ENCODE assay signal across 20 cellular contexts in the genomic region with DNA sequence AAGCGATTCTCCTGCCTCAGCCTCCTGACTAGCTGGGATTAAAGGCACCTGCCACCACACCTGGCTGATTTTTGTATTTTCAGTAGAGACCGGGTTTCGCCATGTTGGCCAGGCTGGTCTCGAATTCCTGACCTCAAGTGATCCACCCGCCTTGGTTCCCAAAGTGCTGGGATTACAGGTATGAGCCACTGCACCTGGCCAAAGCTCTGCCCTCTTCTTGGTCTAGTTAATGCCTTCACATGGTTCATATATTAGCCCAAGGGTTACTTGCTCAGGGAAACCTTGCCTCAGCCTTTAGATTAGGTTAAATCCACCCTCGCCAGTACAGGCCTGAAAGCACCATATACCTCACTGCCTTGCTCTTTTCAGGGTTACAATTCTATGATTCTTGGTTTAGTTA.
"Had no signal": no experiment of that assay in that cellular context is flagged by ENCODE, and none has a peak within 500 bp of the region (broad histone marks: within the 10 kb centered on the region; RNA-seq: fewer than 3 reads in every experiment).

No MANE protein-coding gene starts in this region.

- H3K9me3 ChIP-seq: gastrocnemius medialis, heart right ventricle, prostate gland, right lobe of liver, tibial artery, upper lobe of left lung, uterus had no signal

- DNase-seq: effector memory CD4-positive, alpha-beta T cell; gastrocnemius medialis; heart right ventricle; hypothalamus; midbrain; nephron progenitor cell; right lobe of liver; stimulated activated CD4-positive, alpha-beta T cell treated with anti-CD3 and anti-CD28 coated beads, Interleukin-4, amount 100 ng/mL, for 1 hour; stimulated activated CD8-positive, alpha-beta memory T cell treated with anti-CD3 and anti-CD28 coated beads, Interleukin-4, amount 100 ng/mL, for 48 hours; tibial artery; upper lobe of left lung; uterus had no signal

- FAIRE-seq: endometrium, islet of Langerhans had no signal

- H3K36me3 ChIP-seq: gastrocnemius medialis, heart right ventricle, prostate gland, right lobe of liver, tibial artery, upper lobe of left lung, uterus had no signal

- H3K27ac Mint-ChIP-seq: nephron progenitor cell; stimulated activated effector memory CD8-positive, alpha-beta T cell treated with anti-CD3 and anti-CD28 coated beads, Interleukin-12 subunit alpha, Interleukin-12 subunit beta, amount 100 ng/mL, for 72 hours; stimulated activated naive CD8-positive, alpha-beta T cell treated with anti-CD3 and anti-CD28 coated beads, Interleukin-15, Interleukin-2, amounts not matched to agents 100 ng/mL and 50 ng/mL, for 24 hours had no signal

- H3K4me3 Mint-ChIP-seq: stimulated activated effector memory CD8-positive, alpha-beta T cell treated with anti-CD3 and anti-CD28 coated beads, Interleukin-12 subunit alpha, Interleukin-12 subunit beta, amount 100 ng/mL, for 72 hours; stimulated activated naive CD8-positive, alpha-beta T cell treated with anti-CD3 and anti-CD28 coated beads, Interleukin-15, Interleukin-2, amounts not matched to agents 100 ng/mL and 50 ng/mL, for 24 hours had no signal

- H3K27me3 Mint-ChIP-seq: stimulated activated naive CD8-positive, alpha-beta T cell treated with anti-CD3 and anti-CD28 coated beads, Interleukin-15, Interleukin-2, amounts not matched to agents 100 ng/mL and 50 ng/mL, for 24 hours had no signal

- ATAC-seq: esophagus mucosa; gastrocnemius medialis; heart right ventricle; left lobe of liver; right lobe of liver; stimulated activated effector memory CD8-positive, alpha-beta T cell treated with anti-CD3 and anti-CD28 coated beads, Interleukin-12 subunit alpha, Interleukin-12 subunit beta, amount 100 ng/mL, for 72 hours had no signal

- H3K36me3 Mint-ChIP-seq: stimulated activated effector memory CD8-positive, alpha-beta T cell treated with anti-CD3 and anti-CD28 coated beads, Interleukin-12 subunit alpha, Interleukin-12 subunit beta, amount 100 ng/mL, for 72 hours had no signal

- H2AFZ ChIP-seq: parathyroid adenoma had no signal

- H3K9ac ChIP-seq: parathyroid adenoma had no signal

- H3K4me1 ChIP-seq: parathyroid adenoma, prostate gland, right lobe of liver had no signal

- H3K9me3 Mint-ChIP-seq: nephron progenitor cell; stimulated activated effector memory CD8-positive, alpha-beta T cell treated with anti-CD3 and anti-CD28 coated beads, Interleukin-12 subunit alpha, Interleukin-12 subunit beta, amount 100 ng/mL, for 72 hours; stimulated activated naive CD8-positive, alpha-beta T cell treated with anti-CD3 and anti-CD28 coated beads, Interleukin-15, Interleukin-2, amounts not matched to agents 100 ng/mL and 50 ng/mL, for 24 hours had no signal

- H3K27ac ChIP-seq: gastrocnemius medialis, heart right ventricle, parathyroid adenoma, prostate gland, right lobe of liver, tibial artery, upper lobe of left lung, uterus had no signal

- H3K4me3 ChIP-seq: gastrocnemius medialis, heart right ventricle, prostate gland, right lobe of liver, tibial artery, upper lobe of left lung, uterus had no signal

- H3K79me2 ChIP-seq: parathyroid adenoma had no signal

- H3K27me3 ChIP-seq: gastrocnemius medialis, right lobe of liver, tibial artery, upper lobe of left lung, uterus had no signal
